Comparison of ENCODE assay signal across 16 cellular contexts in genomic region chr19:58560921-58561320, GRCh38. TPM values are rescaled to one million over a fixed set of nuclear protein-coding genes. Genes with fewer than 3 reads are reported as not detected.
DNase-seq lines count a peak whose midpoint lies in the region; ATAC-seq and TF ChIP-seq lines count a peak whose summit lies in the region.
"Had no signal": no experiment of that assay in that cellular context is flagged by ENCODE, and none has a peak within 500 bp of the region (broad histone marks: within the 10 kb centered on the region; RNA-seq: fewer than 3 reads in every experiment).

No MANE protein-coding gene starts in this region.

- H3K27me3 ChIP-seq in BE2C = peaks cover 4% of the 10 kb centered on the region; the same call in 1 of the 2 replicates

- H3K27me3 Mint-ChIP-seq in activated CD8-positive, alpha-beta memory T cell treated with anti-CD3 and anti-CD28 coated beads, Interleukin-2, amount 10 ng/mL, durations not matched to agents 7 days and 5 days = no peaks in the 10 kb centered on the region
- H3K27me3 Mint-ChIP-seq in IgD-negative memory B cell (peaks cover 2% of the 10 kb centered on the region), neural crest cell (ENCODE audit: low read depth) (peaks cover 7% of the 10 kb centered on the region)
- peaks cover 2% of the 10 kb centered on the region for H3K27me3 Mint-ChIP-seq in activated naive CD8-positive, alpha-beta T cell treated with anti-CD3 and anti-CD28 coated beads, Interleukin-2, amount 50 U/mL, for 24 hours

- peaks cover 9% of the 10 kb centered on the region for H3K4me1 ChIP-seq in BE2C

- no peak overlapping the region for H3K4me3 Mint-ChIP-seq in activated CD8-positive, alpha-beta memory T cell treated with anti-CD3 and anti-CD28 coated beads, Interleukin-2, amount 10 ng/mL, durations not matched to agents 7 days and 5 days
- H3K4me3 Mint-ChIP-seq in IgD-negative memory B cell (peak overlapping the region in 3 of 4 donors; percentile 3 to 99 (median 41)), neural crest cell (peak overlapping the region; percentile 96)
- H3K4me3 Mint-ChIP-seq in activated naive CD8-positive, alpha-beta T cell treated with anti-CD3 and anti-CD28 coated beads, Interleukin-2, amount 50 U/mL, for 24 hours = peak overlapping the region; percentile 94

- H3K9me3 Mint-ChIP-seq in activated CD8-positive, alpha-beta memory T cell treated with anti-CD3 and anti-CD28 coated beads, Interleukin-2, amount 10 ng/mL, durations not matched to agents 7 days and 5 days (ENCODE audit: low read depth) = no peaks in the 10 kb centered on the region
- H3K9me3 Mint-ChIP-seq in IgD-negative memory B cell (no peaks in the 10 kb centered on the region), neural crest cell (no peaks in the 10 kb centered on the region)
- no peaks in the 10 kb centered on the region for H3K9me3 Mint-ChIP-seq in activated naive CD8-positive, alpha-beta T cell treated with anti-CD3 and anti-CD28 coated beads, Interleukin-2, amount 50 U/mL, for 24 hours

- CTCF ChIA-PET in activated CD8-positive, alpha-beta memory T cell treated with anti-CD3 and anti-CD28 coated beads, Interleukin-2, amount 10 ng/mL, durations not matched to agents 7 days and 5 days (lab: Charles Lee) = interaction anchor here (1.3 to 8.6 kb wide), 2 partner anchors 41 to 47 kb away, joined by 4 to 49 read pairs; partner anchors contain the start of gene ZBTB45

- ATAC-seq in activated CD8-positive, alpha-beta memory T cell treated with anti-CD3 and anti-CD28 coated beads, Interleukin-2, amount 10 ng/mL, durations not matched to agents 7 days and 5 days = no peak
- no peak for ATAC-seq in activated naive CD8-positive, alpha-beta T cell treated with anti-CD3 and anti-CD28 coated beads, Interleukin-2, amount 50 U/mL, for 24 hours
- ATAC-seq: PC-3 had no signal

- H3K36me3 ChIP-seq in BE2C = peaks cover 14% of the 10 kb centered on the region

- TF ChIP-seq CTCF in neural crest cell (conservative IDR thresholded peaks at IDR 0.05) = no peak
- no peak for TF ChIP-seq CTCF in BE2C (IDR thresholded peaks at IDR 0.05; ENCODE audit: low read depth, low read length)

- peaks cover 16% of the 10 kb centered on the region for H3K36me3 Mint-ChIP-seq in activated CD8-positive, alpha-beta memory T cell treated with anti-CD3 and anti-CD28 coated beads, Interleukin-2, amount 10 ng/mL, durations not matched to agents 7 days and 5 days
- H3K36me3 Mint-ChIP-seq in IgD-negative memory B cell = peaks cover 7% of the 10 kb centered on the region
- H3K36me3 Mint-ChIP-seq in activated naive CD8-positive, alpha-beta T cell treated with anti-CD3 and anti-CD28 coated beads, Interleukin-2, amount 50 U/mL, for 24 hours (ENCODE audit: low read depth) = peaks cover 40% of the 10 kb centered on the region
- peaks cover 16% of the 10 kb centered on the region for H3K36me3 Mint-ChIP-seq in neural crest cell (ENCODE audit: low read depth)

- H3K4me3 ChIP-seq in BE2C (ENCODE audit: low read depth, low read length) = no peak overlapping the region
- H3K4me3 ChIP-seq: lung had no signal

- H3K27ac Mint-ChIP-seq in activated CD8-positive, alpha-beta memory T cell treated with anti-CD3 and anti-CD28 coated beads, Interleukin-2, amount 10 ng/mL, durations not matched to agents 7 days and 5 days = peak overlapping the region; percentile 100
- H3K27ac Mint-ChIP-seq in IgD-negative memory B cell (peak overlapping the region in 1 of 3 donors; percentile 99), neural crest cell (ENCODE audit: unreplicated experiment) (peak overlapping the region; percentile 84)
- H3K27ac Mint-ChIP-seq in activated naive CD8-positive, alpha-beta T cell treated with anti-CD3 and anti-CD28 coated beads, Interleukin-2, amount 50 U/mL, for 24 hours = peak overlapping the region; percentile 100

- no peak for DNase-seq in activated CD8-positive, alpha-beta memory T cell treated with anti-CD3 and anti-CD28 coated beads, Interleukin-2, amount 10 ng/mL, durations not matched to agents 7 days and 5 days
- DNase-seq in activated CD8-positive, alpha-beta memory T cell treated with anti-CD3 and anti-CD28 coated beads, Interleukin-2, amount 50 U/mL, for 48 hours = no peak
- no peak for DNase-seq in activated naive CD8-positive, alpha-beta T cell treated with anti-CD3 and anti-CD28 coated beads, Interleukin-2, amount 50 U/mL, for 24 hours
- DNase-seq in neural crest cell (ENCODE audit: low read depth, low spot score) (no peak), BE2C (no peak), DMS 273 treated with DMSO at 0.1 percent for 48 hours (lab: John Stamatoyannopoulos, UW) (no peak), NCI-H1092 (lab: John Stamatoyannopoulos, UW) (no peak)
- DNase-seq: activated CD4-positive, CD25-positive, alpha-beta regulatory T cell treated with anti-CD3 and anti-CD28 coated beads, Interleukin-2, amount 50 U/mL, for 72 hours; activated gamma-delta T cell treated with Interleukin-2 at 50 U/mL for 16 hours; foreskin melanocyte; GOT3; NCI-H1417 treated with DMSO at 0.1 percent for 48 hours; NCI-H446 treated with DMSO at 0.1 percent for 48 hours; PC-3 had no signal

- H3K9me3 ChIP-seq in BE2C = no peaks in the 10 kb centered on the region

- peaks cover 73% of the 10 kb centered on the region for H3K4me1 Mint-ChIP-seq in activated CD8-positive, alpha-beta memory T cell treated with anti-CD3 and anti-CD28 coated beads, Interleukin-2, amount 10 ng/mL, durations not matched to agents 7 days and 5 days
- H3K4me1 Mint-ChIP-seq in IgD-negative memory B cell = peaks cover 14 to 37% (median 37%) of the 10 kb centered on the region in 3 donors
- peaks cover 71% of the 10 kb centered on the region for H3K4me1 Mint-ChIP-seq in activated naive CD8-positive, alpha-beta T cell treated with anti-CD3 and anti-CD28 coated beads, Interleukin-2, amount 50 U/mL, for 24 hours
- peaks cover 43% of the 10 kb centered on the region for H3K4me1 Mint-ChIP-seq in neural crest cell

RNA-seq across cellular contexts. Expression of gene UBE2M, which starts 2.5 kb away (rescaled TPM):
- total RNA-seq in activated CD8-positive, alpha-beta memory T cell treated with anti-CD3 and anti-CD28 coated beads, Interleukin-2, amount 10 ng/mL, durations not matched to agents 7 days and 5 days = 100 to 1,000 TPM in 1 of 2 experiments, 10 to 100 TPM in 1; 87.6 to 109 TPM
- polyA plus RNA-seq in IgD-negative memory B cell = 10.0 TPM
- total RNA-seq in neural crest cell = 113 and 119 TPM in 2 replicates
- polyA plus RNA-seq in BE2C (2012; ENCODE audit: insufficient read depth, insufficient read length, low read depth) = 219 TPM

RNA-seq across cellular contexts. Expression of gene CHMP2A, which starts 6.0 kb away (rescaled TPM):
- total RNA-seq in activated CD8-positive, alpha-beta memory T cell treated with anti-CD3 and anti-CD28 coated beads, Interleukin-2, amount 10 ng/mL, durations not matched to agents 7 days and 5 days = 100 to 1,000 TPM in 1 of 2 experiments, 10 to 100 TPM in 1; 96.4 to 108 TPM
- 160 TPM for polyA plus RNA-seq in IgD-negative memory B cell
- 61.6 and 64.6 TPM in 2 replicates for total RNA-seq in neural crest cell
- 355 TPM for polyA plus RNA-seq in BE2C (2012; ENCODE audit: insufficient read depth, insufficient read length, low read depth)

RNA-seq across cellular contexts. Expression of gene MZF1, which starts 12.2 kb away (rescaled TPM):
- 10 to 100 TPM; 18.1 to 19.5 TPM for total RNA-seq in activated CD8-positive, alpha-beta memory T cell treated with anti-CD3 and anti-CD28 coated beads, Interleukin-2, amount 10 ng/mL, durations not matched to agents 7 days and 5 days
- 11.5 TPM for polyA plus RNA-seq in IgD-negative memory B cell
- 40.5 and 43.3 TPM in 2 replicates for total RNA-seq in neural crest cell
- 49.9 TPM for polyA plus RNA-seq in BE2C (2012; ENCODE audit: insufficient read depth, insufficient read length, low read depth)

RNA-seq across cellular contexts. Expression of gene TRIM28, which starts 17.1 kb away (rescaled TPM):
- 100 to 1,000 TPM; 488 to 571 TPM for total RNA-seq in activated CD8-positive, alpha-beta memory T cell treated with anti-CD3 and anti-CD28 coated beads, Interleukin-2, amount 10 ng/mL, durations not matched to agents 7 days and 5 days
- 38.9 TPM for polyA plus RNA-seq in IgD-negative memory B cell
- 964 and 1,000 TPM in 2 replicates for total RNA-seq in neural crest cell
- 511 TPM for polyA plus RNA-seq in BE2C (2012; ENCODE audit: insufficient read depth, insufficient read length, low read depth)

RNA-seq across cellular contexts. Expression of gene ZBTB45, which starts 41.3 kb away (rescaled TPM):
- total RNA-seq in activated CD8-positive, alpha-beta memory T cell treated with anti-CD3 and anti-CD28 coated beads, Interleukin-2, amount 10 ng/mL, durations not matched to agents 7 days and 5 days = 10 to 100 TPM; 15.1 to 16.9 TPM
- 7.6 TPM for polyA plus RNA-seq in IgD-negative memory B cell
- total RNA-seq in neural crest cell = 24.1 and 27.3 TPM in 2 replicates
- 31.4 TPM for polyA plus RNA-seq in BE2C (2012; ENCODE audit: insufficient read depth, insufficient read length, low read depth)
